ENCODE assay signal across 8 cellular contexts in the genomic region with DNA sequence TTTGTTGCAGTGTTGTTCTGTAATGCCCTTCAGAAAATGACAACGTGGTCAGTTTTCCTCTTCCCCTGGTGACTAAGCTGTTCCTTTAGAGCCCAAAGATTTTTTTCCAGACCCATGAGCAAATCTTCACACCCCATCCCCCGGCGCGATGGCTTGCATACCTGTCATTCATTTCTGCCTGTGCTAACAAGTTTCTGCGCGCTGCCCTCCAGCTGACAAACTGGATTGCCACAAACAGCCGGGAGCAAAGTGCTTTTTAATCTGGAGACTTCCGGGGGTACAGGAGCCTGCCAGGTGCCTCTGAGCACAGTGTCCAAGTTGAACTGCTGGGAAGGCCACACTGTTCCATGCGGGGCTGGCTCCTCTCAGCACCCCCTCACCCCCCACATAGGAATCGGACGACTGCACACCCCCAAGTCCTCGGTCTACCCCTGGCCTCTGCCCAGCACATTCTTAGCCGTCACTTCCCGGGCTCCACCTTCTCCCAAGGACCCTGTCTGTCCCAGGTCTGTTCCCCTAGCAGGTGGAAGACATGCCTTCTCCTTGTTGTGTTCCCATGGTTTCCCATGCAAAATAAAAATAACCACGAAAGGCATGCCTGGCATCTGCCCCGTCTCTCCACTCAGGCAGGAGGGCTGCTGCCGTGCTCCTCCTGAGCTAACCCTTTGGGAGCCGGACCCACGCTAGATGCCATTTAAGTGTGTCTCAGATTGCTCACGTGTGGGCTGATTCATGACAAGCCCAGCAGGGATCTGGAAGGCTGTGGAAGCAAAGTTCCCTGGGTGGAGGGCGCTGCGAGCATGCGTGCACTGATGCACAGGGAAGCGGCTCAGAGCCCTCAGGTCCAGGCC. TPM values are rescaled to one million over a fixed set of nuclear protein-coding genes. Genes with fewer than 3 reads are reported as not detected.
DNase-seq lines count a peak whose midpoint lies in the region; ATAC-seq and TF ChIP-seq lines count a peak whose summit lies in the region.
"Had no signal": no experiment of that assay in that cellular context is flagged by ENCODE, and none has a peak within 500 bp of the region (broad histone marks: within the 10 kb centered on the region; RNA-seq: fewer than 3 reads in every experiment).

No MANE protein-coding gene starts in this region.

- H3K4me1 ChIP-seq in suprapubic skin = peaks cover 14% of the 10 kb centered on the region
- H3K4me1 ChIP-seq in CD8-positive, alpha-beta T cell (ENCODE audit: insufficient read depth, low read length) = no peaks in the 10 kb centered on the region

- H3K36me3 ChIP-seq in suprapubic skin = peaks cover 51% of the 10 kb centered on the region
- no peaks in the 10 kb centered on the region for H3K36me3 ChIP-seq in CD8-positive, alpha-beta T cell (ENCODE audit: insufficient read depth, low read length)

- DNase-seq in cerebellar cortex (ENCODE audit: low spot score) (peak; percentile 46), left kidney (ENCODE audit: low read depth, low spot score) (peak; percentile 47), suprapubic skin (ENCODE audit: low spot score in 2 of 2) (peak in 1 of 2 donors; percentile 75)
- DNase-seq in CD8-positive, alpha-beta T cell = no peak
- DNase-seq: MV-4-11 had no signal

- POLR2A ChIA-PET in CD8-positive, alpha-beta T cell (lab: Charles Lee) = no interaction called here

- WGBS in suprapubic skin = 44% methylated on average over 24 of the region's 24 CpGs

- H3K4me3 Mint-ChIP-seq in CD8-positive, alpha-beta T cell = no peak overlapping the region

- no peak for TF ChIP-seq RAD21 in Ishikawa (IDR thresholded peaks at IDR 0.05; ENCODE audit: low read depth)

- no peaks in the 10 kb centered on the region for H3K9me3 Mint-ChIP-seq in CD8-positive, alpha-beta T cell

- no peak overlapping the region for H3K27ac Mint-ChIP-seq in CD8-positive, alpha-beta T cell

- H3K27me3 ChIP-seq in suprapubic skin = no peaks in the 10 kb centered on the region
- H3K27me3 ChIP-seq in CD8-positive, alpha-beta T cell (ENCODE audit: insufficient read depth, low read length) = no peaks in the 10 kb centered on the region

- no peak for TF ChIP-seq POLR2A in suprapubic skin (IDR thresholded peaks at IDR 0.05)

- intact Hi-C loops in CD8-positive, alpha-beta T cell (cut with DNase I, micrococcal nuclease) = no loop called here

- no peak for ATAC-seq in CD8-positive, alpha-beta T cell
- ATAC-seq in GM21381 (IDR thresholded peaks at IDR 0.05; ENCODE audit: unreplicated experiment) (no peak), GM18861 (IDR thresholded peaks at IDR 0.05; ENCODE audit: unreplicated experiment) (no peak)

- TF ChIP-seq EP300 in Ishikawa (IDR thresholded peaks at IDR 0.05; ENCODE audit: borderline replicate concordance) (peak; percentile 69; the same call in 1 of the 2 replicates), suprapubic skin (IDR thresholded peaks at IDR 0.05) (no peak)

- no peaks in the 10 kb centered on the region for H3K4me1 Mint-ChIP-seq in CD8-positive, alpha-beta T cell (ENCODE audit: low read depth)

- TF ChIP-seq CTCF in suprapubic skin (IDR thresholded peaks at IDR 0.05) = no peak
- TF ChIP-seq CTCF in CD8-positive, alpha-beta T cell (IDR thresholded peaks at IDR 0.05) = no peak

- H3K36me3 Mint-ChIP-seq in CD8-positive, alpha-beta T cell = peaks cover 37% of the 10 kb centered on the region

- CTCF ChIA-PET in CD8-positive, alpha-beta T cell (lab: Charles Lee) = no interaction called here

- peak overlapping the region; percentile 67 for H3K27ac ChIP-seq in suprapubic skin
- H3K27ac ChIP-seq in CD8-positive, alpha-beta T cell (ENCODE audit: low read depth, low read length) = no peak overlapping the region

- H3K9me3 ChIP-seq in suprapubic skin = no peaks in the 10 kb centered on the region
- H3K9me3 ChIP-seq in CD8-positive, alpha-beta T cell (ENCODE audit: low read length) = no peaks in the 10 kb centered on the region

- H3K27me3 Mint-ChIP-seq in CD8-positive, alpha-beta T cell (ENCODE audit: low read depth) = no peaks in the 10 kb centered on the region

- H3K4me3 ChIP-seq in suprapubic skin = no peak overlapping the region
- no peak overlapping the region for H3K4me3 ChIP-seq in CD8-positive, alpha-beta T cell (ENCODE audit: low read depth, low read length)

TF ChIP-seq in Ishikawa, 13 proteins besides CTCF, POLR2A, EP300 and RAD21:
- TF ChIP-seq CEBPB (IDR thresholded peaks at IDR 0.05) (no peak), EGR1 (IDR thresholded peaks at IDR 0.05) (no peak), CREB1 (IDR thresholded peaks at IDR 0.05; ENCODE audit: low read depth) (no peak), YY1 (IDR thresholded peaks at IDR 0.05; ENCODE audit: low read depth) (no peak; the same call in 1 of the 2 replicates), ZBTB7A (IDR thresholded peaks at IDR 0.05; ENCODE audit: low read depth) (no peak), TCF12 (IDR thresholded peaks at IDR 0.05; ENCODE audit: low read depth) (peak; percentile 62), TEAD4 (IDR thresholded peaks at IDR 0.05) (peak; percentile 83), TAF1 (IDR thresholded peaks at IDR 0.05; ENCODE audit: low read depth) (no peak), NFIC (IDR thresholded peaks at IDR 0.05) (peak; percentile 21; the same call in 1 of the 2 replicates), FOXM1 (IDR thresholded peaks at IDR 0.05; ENCODE audit: borderline replicate concordance, low read depth) (no peak)
- TF ChIP-seq, protein P1, sequence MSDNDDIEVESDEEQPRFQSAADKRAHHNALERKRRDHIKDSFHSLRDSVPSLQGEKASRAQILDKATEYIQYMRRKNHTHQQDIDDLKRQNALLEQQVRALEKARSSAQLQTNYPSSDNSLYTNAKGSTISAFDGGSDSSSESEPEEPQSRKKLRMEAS (IDR thresholded peaks at IDR 0.05) = peak; percentile 51
- TF ChIP-seq, protein P2, sequence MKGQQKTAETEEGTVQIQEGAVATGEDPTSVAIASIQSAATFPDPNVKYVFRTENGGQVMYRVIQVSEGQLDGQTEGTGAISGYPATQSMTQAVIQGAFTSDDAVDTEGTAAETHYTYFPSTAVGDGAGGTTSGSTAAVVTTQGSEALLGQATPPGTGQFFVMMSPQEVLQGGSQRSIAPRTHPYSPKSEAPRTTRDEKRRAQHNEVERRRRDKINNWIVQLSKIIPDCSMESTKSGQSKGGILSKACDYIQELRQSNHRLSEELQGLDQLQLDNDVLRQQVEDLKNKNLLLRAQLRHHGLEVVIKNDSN (IDR thresholded peaks at IDR 0.05) = peak; percentile 77
- TF ChIP-seq, protein P3, sequence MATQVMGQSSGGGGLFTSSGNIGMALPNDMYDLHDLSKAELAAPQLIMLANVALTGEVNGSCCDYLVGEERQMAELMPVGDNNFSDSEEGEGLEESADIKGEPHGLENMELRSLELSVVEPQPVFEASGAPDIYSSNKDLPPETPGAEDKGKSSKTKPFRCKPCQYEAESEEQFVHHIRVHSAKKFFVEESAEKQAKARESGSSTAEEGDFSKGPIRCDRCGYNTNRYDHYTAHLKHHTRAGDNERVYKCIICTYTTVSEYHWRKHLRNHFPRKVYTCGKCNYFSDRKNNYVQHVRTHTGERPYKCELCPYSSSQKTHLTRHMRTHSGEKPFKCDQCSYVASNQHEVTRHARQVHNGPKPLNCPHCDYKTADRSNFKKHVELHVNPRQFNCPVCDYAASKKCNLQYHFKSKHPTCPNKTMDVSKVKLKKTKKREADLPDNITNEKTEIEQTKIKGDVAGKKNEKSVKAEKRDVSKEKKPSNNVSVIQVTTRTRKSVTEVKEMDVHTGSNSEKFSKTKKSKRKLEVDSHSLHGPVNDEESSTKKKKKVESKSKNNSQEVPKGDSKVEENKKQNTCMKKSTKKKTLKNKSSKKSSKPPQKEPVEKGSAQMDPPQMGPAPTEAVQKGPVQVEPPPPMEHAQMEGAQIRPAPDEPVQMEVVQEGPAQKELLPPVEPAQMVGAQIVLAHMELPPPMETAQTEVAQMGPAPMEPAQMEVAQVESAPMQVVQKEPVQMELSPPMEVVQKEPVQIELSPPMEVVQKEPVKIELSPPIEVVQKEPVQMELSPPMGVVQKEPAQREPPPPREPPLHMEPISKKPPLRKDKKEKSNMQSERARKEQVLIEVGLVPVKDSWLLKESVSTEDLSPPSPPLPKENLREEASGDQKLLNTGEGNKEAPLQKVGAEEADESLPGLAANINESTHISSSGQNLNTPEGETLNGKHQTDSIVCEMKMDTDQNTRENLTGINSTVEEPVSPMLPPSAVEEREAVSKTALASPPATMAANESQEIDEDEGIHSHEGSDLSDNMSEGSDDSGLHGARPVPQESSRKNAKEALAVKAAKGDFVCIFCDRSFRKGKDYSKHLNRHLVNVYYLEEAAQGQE (IDR thresholded peaks at IDR 0.05; ENCODE audit: low read depth) = no peak

RNA-seq across cellular contexts. Expression of a gene that starts 14.1 kb away (rescaled TPM):
- total RNA-seq in suprapubic skin = 10 to 100 TPM; 16.4 to 36.2 (median 24.2) TPM
- total RNA-seq in CD8-positive, alpha-beta T cell = 1 to 10 TPM; 3.1 to 3.4 TPM

Comparison
In these comparisons a context has a peak if more than half of its experiments do, and no peak if none do; other contexts are left out.
1. DNase-seq: peak in cerebellar cortex (single experiment) and left kidney (single experiment); none in CD8-positive, alpha-beta T cell (0 of 7).